8 cellular contexts compared by ENCODE assay signal in the genomic region with DNA sequence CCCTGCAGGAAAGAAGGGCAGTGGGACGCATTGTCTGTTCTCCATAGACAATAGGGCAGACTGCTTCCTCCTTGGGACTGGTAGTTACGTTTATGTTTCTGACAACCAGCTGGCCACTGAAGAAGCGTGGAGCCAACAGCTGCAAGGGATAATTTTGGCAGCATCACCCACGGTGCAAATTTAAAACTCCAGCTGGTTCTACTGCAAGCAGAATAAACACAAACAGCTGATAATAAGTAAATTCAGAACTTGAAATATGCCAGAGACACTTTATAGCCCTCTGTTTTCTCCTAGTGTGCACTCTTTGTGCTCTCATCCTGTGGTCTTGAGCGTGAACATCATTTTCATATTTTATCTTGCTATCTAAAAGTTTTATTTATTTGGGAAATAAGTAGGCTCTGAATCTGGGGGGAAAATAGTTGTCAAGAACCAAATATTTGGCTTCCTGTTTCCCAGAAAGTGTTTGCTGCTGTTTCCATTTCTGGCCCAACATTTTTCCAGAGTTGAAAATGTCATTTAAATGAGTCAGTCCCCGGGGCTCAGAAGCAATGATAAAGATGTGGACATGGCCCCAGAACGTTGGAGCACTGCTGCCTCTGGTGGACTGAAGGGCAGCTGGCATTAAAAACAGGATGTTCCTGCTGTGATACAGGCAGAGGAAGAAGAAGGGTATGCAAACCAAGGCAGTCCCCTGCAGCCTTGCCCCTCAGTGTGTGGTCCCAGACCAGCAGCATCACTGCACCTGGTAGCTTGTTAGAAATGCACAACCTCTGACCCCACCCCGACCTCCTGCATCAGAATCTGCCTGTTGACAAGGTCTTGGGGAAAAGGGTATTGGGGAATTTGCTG. TPM values are rescaled to one million over a fixed set of nuclear protein-coding genes. Genes with fewer than 3 reads are reported as not detected.
A peak's percentile ranks its signal among the peaks of the same experiment; 100 is the strongest.
DNase-seq lines count a peak whose midpoint lies in the region; ATAC-seq lines count a peak whose summit lies in the region.

No MANE protein-coding gene starts in this region.

- intact Hi-C loops in activated T-helper 1 cell treated with anti-CD3 and anti-CD28 coated beads, Interleukin-12 subunit alpha, Interleukin-12 subunit beta, Interleukin-2, Interleukin-4 antibody, amounts not matched to agents 30 ng/mL and 10 ng/mL and 1 ng/mL, durations not matched to agents 14 hours and 24 hours and 36 hours (cut with micrococcal nuclease) = no loop called here

- ATAC-seq in HG03520 (IDR thresholded peaks at IDR 0.05; ENCODE audit: unreplicated experiment) = no peak

- H3K4me1 Mint-ChIP-seq in activated T-helper 1 cell treated with anti-CD3 and anti-CD28 coated beads, Interleukin-12 subunit alpha, Interleukin-12 subunit beta, Interleukin-2, Interleukin-4 antibody, amounts not matched to agents 30 ng/mL and 10 ng/mL and 1 ng/mL, durations not matched to agents 14 hours and 24 hours and 36 hours (ENCODE audit: low read depth) = no peaks in the 10 kb centered on the region

- no peaks in the 10 kb centered on the region for H3K9me3 Mint-ChIP-seq in activated T-helper 1 cell treated with anti-CD3 and anti-CD28 coated beads, Interleukin-12 subunit alpha, Interleukin-12 subunit beta, Interleukin-2, Interleukin-4 antibody, amounts not matched to agents 30 ng/mL and 10 ng/mL and 1 ng/mL, durations not matched to agents 14 hours and 24 hours and 36 hours

- H3K36me3 Mint-ChIP-seq in activated T-helper 1 cell treated with anti-CD3 and anti-CD28 coated beads, Interleukin-12 subunit alpha, Interleukin-12 subunit beta, Interleukin-2, Interleukin-4 antibody, amounts not matched to agents 30 ng/mL and 10 ng/mL and 1 ng/mL, durations not matched to agents 14 hours and 24 hours and 36 hours (ENCODE audit: low read depth) = no peaks in the 10 kb centered on the region

- H3K27ac Mint-ChIP-seq in activated T-helper 1 cell treated with anti-CD3 and anti-CD28 coated beads, Interleukin-12 subunit alpha, Interleukin-12 subunit beta, Interleukin-2, Interleukin-4 antibody, amounts not matched to agents 30 ng/mL and 10 ng/mL and 1 ng/mL, durations not matched to agents 14 hours and 24 hours and 36 hours = no peak overlapping the region

- H3K27me3 Mint-ChIP-seq in activated T-helper 1 cell treated with anti-CD3 and anti-CD28 coated beads, Interleukin-12 subunit alpha, Interleukin-12 subunit beta, Interleukin-2, Interleukin-4 antibody, amounts not matched to agents 30 ng/mL and 10 ng/mL and 1 ng/mL, durations not matched to agents 14 hours and 24 hours and 36 hours (ENCODE audit: insufficient read depth) = peaks cover 20% of the 10 kb centered on the region

- H3K4me3 Mint-ChIP-seq in activated T-helper 1 cell treated with anti-CD3 and anti-CD28 coated beads, Interleukin-12 subunit alpha, Interleukin-12 subunit beta, Interleukin-2, Interleukin-4 antibody, amounts not matched to agents 30 ng/mL and 10 ng/mL and 1 ng/mL, durations not matched to agents 14 hours and 24 hours and 36 hours = no peak overlapping the region

- peak; percentile 67 for DNase-seq in Daoy (ENCODE audit: low read depth)
- peak; percentile 36 for DNase-seq in NCI-H446 treated with DMSO at 0.1 percent for 48 hours (lab: John Stamatoyannopoulos, UW)
- peak; percentile 72 for DNase-seq in dedifferentiated amniotic fluid mesenchymal stem cell (ENCODE audit: extremely low spot score)
- peak; percentile 68 for DNase-seq in mucosa of gallbladder (ENCODE audit: low spot score)
- no peak for DNase-seq in NCI-H774 (lab: John Stamatoyannopoulos, UW)
- no peak for DNase-seq in activated CD4-positive, alpha-beta T cell treated with anti-CD3 and anti-CD28 coated beads, Interleukin-2, amount 50 U/mL, for 1 hour
- DNase-seq in activated T-helper 1 cell treated with anti-CD3 and anti-CD28 coated beads, Interleukin-12 subunit alpha, Interleukin-12 subunit beta, Interleukin-2, Interleukin-4 antibody, amounts not matched to agents 30 ng/mL and 10 ng/mL and 1 ng/mL, durations not matched to agents 14 hours and 24 hours and 36 hours (ENCODE audit: low spot score) = no peak

RNA-seq across cellular contexts. Expression of gene THBD, which starts 12.5 kb away (rescaled TPM):
- 5.1 and 5.4 TPM in 2 replicates for total RNA-seq in Daoy (2014; rRNA removed; shearing (Covaris generic))
- 11.6 TPM for total RNA-seq in mucosa of gallbladder
- total RNA-seq in activated T-helper 1 cell treated with anti-CD3 and anti-CD28 coated beads, Interleukin-12 subunit alpha, Interleukin-12 subunit beta, Interleukin-2, Interleukin-4 antibody, amounts not matched to agents 30 ng/mL and 10 ng/mL and 1 ng/mL, durations not matched to agents 14 hours and 24 hours and 36 hours = not detected in 2 replicates

RNA-seq across cellular contexts. Expression of gene CD93, which starts 24.2 kb away (rescaled TPM):
- under 0.01 TPM in 1 of 2 replicates, not detected in the other for total RNA-seq in Daoy (2014; rRNA removed; shearing (Covaris generic))
- total RNA-seq in mucosa of gallbladder = 38.4 TPM
- 1.2 and 1.3 TPM in 2 replicates for total RNA-seq in activated T-helper 1 cell treated with anti-CD3 and anti-CD28 coated beads, Interleukin-12 subunit alpha, Interleukin-12 subunit beta, Interleukin-2, Interleukin-4 antibody, amounts not matched to agents 30 ng/mL and 10 ng/mL and 1 ng/mL, durations not matched to agents 14 hours and 24 hours and 36 hours

RNA-seq across cellular contexts. Expression of gene SSTR4, which starts 26.8 kb away (rescaled TPM):
- total RNA-seq in Daoy (2014; rRNA removed; shearing (Covaris generic)) = not detected in 2 replicates
- not detected for total RNA-seq in mucosa of gallbladder
- not detected in 2 replicates for total RNA-seq in activated T-helper 1 cell treated with anti-CD3 and anti-CD28 coated beads, Interleukin-12 subunit alpha, Interleukin-12 subunit beta, Interleukin-2, Interleukin-4 antibody, amounts not matched to agents 30 ng/mL and 10 ng/mL and 1 ng/mL, durations not matched to agents 14 hours and 24 hours and 36 hours

Comparison
In these comparisons a context has a peak if more than half of its experiments do, and no peak if none do; other contexts are left out.
1. DNase-seq: peak in Daoy (single experiment), NCI-H446 treated with DMSO at 0.1 percent for 48 hours (single experiment), dedifferentiated amniotic fluid mesenchymal stem cell (single experiment) and mucosa of gallbladder (single experiment); none in NCI-H774 (single experiment), activated CD4-positive, alpha-beta T cell treated with anti-CD3 and anti-CD28 coated beads, Interleukin-2, amount 50 U/mL, for 1 hour (single experiment) and activated T-helper 1 cell treated with anti-CD3 and anti-CD28 coated beads, Interleukin-12 subunit alpha, Interleukin-12 subunit beta, Interleukin-2, Interleukin-4 antibody, amounts not matched to agents 30 ng/mL and 10 ng/mL and 1 ng/mL, durations not matched to agents 14 hours and 24 hours and 36 hours (single experiment).
2. RNA of gene CD93, which starts 24.2 kb away (total RNA-seq): 38.4 TPM in mucosa of gallbladder (single experiment); 1.2 to 1.3 TPM in activated T-helper 1 cell treated with anti-CD3 and anti-CD28 coated beads, Interleukin-12 subunit alpha, Interleukin-12 subunit beta, Interleukin-2, Interleukin-4 antibody, amounts not matched to agents 30 ng/mL and 10 ng/mL and 1 ng/mL, durations not matched to agents 14 hours and 24 hours and 36 hours and under 0.01 TPM in Daoy; every median in the first group is over 10 times any median in the second.